1 cellular context compared by ENCODE assay signal in the genomic region with DNA sequence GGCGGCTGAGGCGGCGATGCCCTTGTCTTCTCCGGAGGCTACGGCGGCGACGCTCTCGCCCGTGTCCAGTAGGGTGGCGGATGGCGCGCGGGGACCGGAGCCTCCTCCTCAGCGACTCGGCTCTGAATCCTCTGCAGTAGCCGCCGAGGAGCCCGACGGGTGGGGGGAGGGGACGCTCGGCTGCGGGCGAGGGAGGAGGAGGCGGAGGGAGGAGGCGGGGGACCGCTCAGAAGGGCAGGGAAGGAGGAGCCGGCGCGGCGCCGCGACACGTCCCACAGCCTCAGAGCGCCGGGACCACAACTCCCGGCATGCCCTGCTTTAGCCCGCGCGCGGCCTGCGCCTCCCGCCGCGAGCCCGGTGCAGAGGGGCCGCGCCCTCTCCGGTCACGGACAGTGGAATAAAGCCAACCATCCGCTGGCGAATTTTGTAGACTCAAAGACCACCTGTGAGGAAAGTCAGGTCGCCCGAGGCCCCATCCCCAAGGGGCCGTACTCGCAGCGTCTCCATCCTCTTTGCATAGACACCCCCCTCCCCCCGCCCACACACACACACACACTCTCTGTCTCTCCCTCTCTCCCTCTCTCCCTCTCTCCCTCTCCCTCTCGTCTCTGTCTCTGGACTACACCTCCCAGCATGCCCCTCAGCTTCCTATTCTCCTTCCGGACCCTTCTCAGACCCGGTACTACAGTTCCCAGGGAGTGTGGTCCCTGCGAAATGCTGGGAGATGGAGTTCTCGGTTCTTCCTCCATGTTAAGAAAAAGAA.
TF ChIP-seq lines count a peak whose summit lies in the region.

Gene FAM168A, minus strand, starts transcription at position 157 of the 763 bp plus-strand sequence. CDS start 129,638 bp downstream, outside the sequence.

TF ChIP-seq in SK-N-SH, 30 proteins besides CTCF, POLR2A, EP300 and RAD21 (continued from another document):
- TF ChIP-seq, protein P1, sequence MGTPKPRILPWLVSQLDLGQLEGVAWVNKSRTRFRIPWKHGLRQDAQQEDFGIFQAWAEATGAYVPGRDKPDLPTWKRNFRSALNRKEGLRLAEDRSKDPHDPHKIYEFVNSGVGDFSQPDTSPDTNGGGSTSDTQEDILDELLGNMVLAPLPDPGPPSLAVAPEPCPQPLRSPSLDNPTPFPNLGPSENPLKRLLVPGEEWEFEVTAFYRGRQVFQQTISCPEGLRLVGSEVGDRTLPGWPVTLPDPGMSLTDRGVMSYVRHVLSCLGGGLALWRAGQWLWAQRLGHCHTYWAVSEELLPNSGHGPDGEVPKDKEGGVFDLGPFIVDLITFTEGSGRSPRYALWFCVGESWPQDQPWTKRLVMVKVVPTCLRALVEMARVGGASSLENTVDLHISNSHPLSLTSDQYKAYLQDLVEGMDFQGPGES (IDR thresholded peaks at IDR 0.05; ENCODE audit: low read depth, low read length): no peak
- TF ChIP-seq JUND (IDR thresholded peaks at IDR 0.05): no peak
- no peak for TF ChIP-seq EZH2phosphoT487 (IDR thresholded peaks at IDR 0.05; ENCODE audit: borderline replicate concordance, low read depth)
- TF ChIP-seq SIN3A (IDR thresholded peaks at IDR 0.05; ENCODE audit: borderline replicate concordance, low read depth, low read length): peak; percentile 81; the same call in 1 of the 2 replicates
- peak; percentile 92 for TF ChIP-seq POLR2AphosphoS5 (IDR thresholded peaks at IDR 0.05; ENCODE audit: low read depth, low read length)
TF ChIP-seq in SK-N-SH: peak in this region for 12.
